Comparison of ENCODE assay signal across 40 cellular contexts in the genomic region with DNA sequence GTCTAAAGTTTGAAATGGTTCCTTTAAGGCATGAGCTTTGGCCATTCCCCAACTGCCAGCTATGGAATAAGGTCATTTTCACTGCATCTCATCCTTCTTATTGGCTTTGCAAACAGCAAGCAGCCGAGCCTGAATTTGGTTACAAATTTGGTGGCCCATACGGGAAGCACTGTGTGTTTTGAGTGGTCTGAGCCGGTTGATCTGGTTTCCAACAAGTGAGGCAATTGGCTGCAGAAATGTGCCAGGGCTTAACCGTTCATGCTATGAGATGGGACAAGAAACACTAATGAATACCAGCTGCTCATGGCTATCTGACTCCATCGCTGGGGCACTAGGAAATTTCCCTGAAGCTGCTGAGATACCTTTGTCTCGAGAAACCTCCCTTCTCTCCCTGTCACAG. TPM values are rescaled to one million over a fixed set of nuclear protein-coding genes. Genes with fewer than 3 reads are reported as not detected.
"Had no signal": no experiment of that assay in that cellular context is flagged by ENCODE, and none has a peak within 500 bp of the region (broad histone marks: within the 10 kb centered on the region; RNA-seq: fewer than 3 reads in every experiment).

No MANE protein-coding gene starts in this region.

- H3K4me3 ChIP-seq: adrenal gland, body of pancreas, cardiac muscle cell, colonic mucosa, esophagus squamous epithelium, gastroesophageal sphincter had no signal

- H3K27ac ChIP-seq: adrenal gland, body of pancreas, cardiac muscle cell, colonic mucosa, epithelial cell of prostate, esophagus squamous epithelium, foreskin keratinocyte, gastroesophageal sphincter, WERI-Rb-1 had no signal

- H3K4me3 Mint-ChIP-seq: activated B cell treated with CpG ODN at 0.5 μM for 24 hours; activated CD4-positive, alpha-beta memory T cell treated with anti-CD3 and anti-CD28 coated beads for 36 hours; activated CD4-positive, alpha-beta T cell treated with anti-CD3 and anti-CD28 coated beads, Interleukin-2, amount 10 ng/mL, durations not matched to agents 24 days and 14 days; activated CD8-positive, alpha-beta memory T cell treated with anti-CD3 and anti-CD28 coated beads, Interleukin-2, amount 10 ng/mL, durations not matched to agents 7 days and 5 days; activated CD8-positive, alpha-beta T cell treated with anti-CD3 and anti-CD28 coated beads, Interleukin-2, amount 10 ng/mL, durations not matched to agents 7 days and 5 days; activated naive CD4-positive, alpha-beta T cell treated with anti-CD3 and anti-CD28 coated beads for 36 hours; activated naive CD4-positive, alpha-beta T cell treated with anti-CD3 and anti-CD28 coated beads, Interleukin-2, amount 50 U/mL, for 24 hours; activated naive CD8-positive, alpha-beta T cell treated with anti-CD3 and anti-CD28 coated beads for 36 hours; activated naive CD8-positive, alpha-beta T cell treated with anti-CD3 and anti-CD28 coated beads, Interleukin-2, amount 50 U/mL, for 24 hours; activated T-helper 1 cell treated with anti-CD3 and anti-CD28 coated beads, Interleukin-12 subunit alpha, Interleukin-12 subunit beta, Interleukin-2, Interleukin-4 antibody, amounts not matched to agents 30 ng/mL and 10 ng/mL and 1 ng/mL, durations not matched to agents 14 hours and 24 hours and 36 hours; effector memory CD8-positive, alpha-beta T cell; T-helper 17 cell; T-helper 2 cell treated with Interferon-gamma antibody and Interleukin-4, amounts not matched to agents 5 μg/mL and 100 μg/mL, for 36 hours had no signal

- H3K4me1 ChIP-seq: adrenal gland, colonic mucosa, esophagus squamous epithelium, foreskin keratinocyte, gastroesophageal sphincter had no signal

- H3K27me3 Mint-ChIP-seq: activated CD4-positive, alpha-beta T cell treated with anti-CD3 and anti-CD28 coated beads, Interleukin-2, amount 10 ng/mL, durations not matched to agents 24 days and 14 days; activated CD8-positive, alpha-beta memory T cell treated with anti-CD3 and anti-CD28 coated beads, Interleukin-2, amount 10 ng/mL, durations not matched to agents 7 days and 5 days; activated naive CD8-positive, alpha-beta T cell treated with anti-CD3 and anti-CD28 coated beads for 36 hours had no signal

- H3K27me3 ChIP-seq: adrenal gland, body of pancreas, cardiac muscle cell, colonic mucosa, esophagus squamous epithelium, foreskin keratinocyte, gastroesophageal sphincter had no signal

- H3K9me3 ChIP-seq: adrenal gland, colonic mucosa had no signal

- ATAC-seq: activated CD4-positive, CD25-positive, alpha-beta regulatory T cell treated with anti-CD3 and anti-CD28 coated beads, Interleukin-2, amount 50 U/mL, for 24 hours; activated CD8-positive, alpha-beta memory T cell treated with anti-CD3 and anti-CD28 coated beads, Interleukin-2, amount 10 ng/mL, durations not matched to agents 7 days and 5 days; activated CD8-positive, alpha-beta T cell treated with anti-CD3 and anti-CD28 coated beads, Interleukin-2, amount 10 ng/mL, durations not matched to agents 7 days and 5 days; activated naive CD8-positive, alpha-beta T cell treated with anti-CD3 and anti-CD28 coated beads, Interleukin-2, amount 50 U/mL, for 24 hours; effector memory CD8-positive, alpha-beta T cell; foreskin keratinocyte; gastroesophageal sphincter; T-helper 17 cell had no signal

- H3K27ac Mint-ChIP-seq: activated B cell treated with CpG ODN at 0.5 μM for 24 hours; activated CD4-positive, alpha-beta memory T cell treated with anti-CD3 and anti-CD28 coated beads for 36 hours; activated CD4-positive, alpha-beta T cell treated with anti-CD3 and anti-CD28 coated beads, Interleukin-2, amount 10 ng/mL, durations not matched to agents 24 days and 14 days; activated CD8-positive, alpha-beta memory T cell treated with anti-CD3 and anti-CD28 coated beads, Interleukin-2, amount 10 ng/mL, durations not matched to agents 7 days and 5 days; activated CD8-positive, alpha-beta T cell treated with anti-CD3 and anti-CD28 coated beads, Interleukin-2, amount 10 ng/mL, durations not matched to agents 7 days and 5 days; activated naive CD4-positive, alpha-beta T cell treated with anti-CD3 and anti-CD28 coated beads for 36 hours; activated naive CD4-positive, alpha-beta T cell treated with anti-CD3 and anti-CD28 coated beads, Interleukin-2, amount 50 U/mL, for 24 hours; activated naive CD8-positive, alpha-beta T cell treated with anti-CD3 and anti-CD28 coated beads for 36 hours; activated naive CD8-positive, alpha-beta T cell treated with anti-CD3 and anti-CD28 coated beads, Interleukin-2, amount 50 U/mL, for 24 hours; activated T-helper 1 cell treated with anti-CD3 and anti-CD28 coated beads, Interleukin-12 subunit alpha, Interleukin-12 subunit beta, Interleukin-2, Interleukin-4 antibody, amounts not matched to agents 30 ng/mL and 10 ng/mL and 1 ng/mL, durations not matched to agents 14 hours and 24 hours and 36 hours; activated T-helper 2 cell treated with anti-CD3 and anti-CD28 coated beads, Interferon-gamma antibody, Interleukin-2, Interleukin-4, amounts not matched to agents 10 μg/mL and 5 μg/mL and 100 μg/mL, durations not matched to agents 14 hours and 24 hours and 36 hours; effector memory CD8-positive, alpha-beta T cell; T-helper 17 cell; T-helper 2 cell treated with Interferon-gamma antibody and Interleukin-4, amounts not matched to agents 5 μg/mL and 100 μg/mL, for 36 hours had no signal

- FAIRE-seq: endothelial cell of umbilical vein had no signal

- H3K4me1 Mint-ChIP-seq: activated CD4-positive, alpha-beta T cell treated with anti-CD3 and anti-CD28 coated beads, Interleukin-2, amount 10 ng/mL, durations not matched to agents 24 days and 14 days; activated naive CD4-positive, alpha-beta T cell treated with anti-CD3 and anti-CD28 coated beads, Interleukin-2, amount 50 U/mL, for 24 hours; activated naive CD8-positive, alpha-beta T cell treated with anti-CD3 and anti-CD28 coated beads for 36 hours; activated naive CD8-positive, alpha-beta T cell treated with anti-CD3 and anti-CD28 coated beads, Interleukin-2, amount 50 U/mL, for 24 hours; T-helper 17 cell had no signal

- DNase-seq: activated B cell treated with CpG ODN at 0.5 μM for 24 hours; activated CD4-positive, alpha-beta memory T cell treated with anti-CD3 and anti-CD28 coated beads for 36 hours; activated CD4-positive, alpha-beta T cell treated with anti-CD3 and anti-CD28 coated beads, Interleukin-2, amount 10 ng/mL, durations not matched to agents 24 days and 14 days; activated CD8-positive, alpha-beta memory T cell treated with anti-CD3 and anti-CD28 coated beads, Interleukin-2, amount 10 ng/mL, durations not matched to agents 7 days and 5 days; activated CD8-positive, alpha-beta memory T cell treated with anti-CD3 and anti-CD28 coated beads, Interleukin-2, amount 50 U/mL, for 4 hours; activated CD8-positive, alpha-beta T cell treated with anti-CD3 and anti-CD28 coated beads, Interleukin-2, amount 10 ng/mL, durations not matched to agents 7 days and 5 days; activated effector memory CD4-positive, alpha-beta T cell treated with anti-CD3 and anti-CD28 coated beads, Interleukin-2, amount 50 U/mL, for 16 hours; activated naive CD4-positive, alpha-beta T cell treated with anti-CD3 and anti-CD28 coated beads for 36 hours; activated naive CD8-positive, alpha-beta T cell treated with anti-CD3 and anti-CD28 coated beads for 36 hours; activated naive CD8-positive, alpha-beta T cell treated with anti-CD3 and anti-CD28 coated beads, Interleukin-2, amount 50 U/mL, for 24 hours; activated T-cell treated with anti-CD3 and anti-CD28 coated beads, Interleukin-2, amount 50 U/mL, for 1 hour; activated T-cell treated with anti-CD3 and anti-CD28 coated beads, Interleukin-2, amount 50 U/mL, for 48 hours; adrenal gland; amygdala; aorta; central memory CD4-positive, alpha-beta T cell; cerebellar nuclear complex; colonic mucosa; dermis blood vessel endothelial cell; effector CD4-positive, alpha-beta T cell; effector memory CD8-positive, alpha-beta T cell; esophagus squamous epithelium; foreskin keratinocyte; T-helper 1 cell; T-helper 17 cell; T1000; WERI-Rb-1 had no signal

- H3K36me3 Mint-ChIP-seq: activated naive CD8-positive, alpha-beta T cell treated with anti-CD3 and anti-CD28 coated beads for 36 hours had no signal

- H3K36me3 ChIP-seq: adrenal gland, cardiac muscle cell, colonic mucosa, esophagus squamous epithelium, gastroesophageal sphincter, WERI-Rb-1 had no signal

RNA-seq across cellular contexts. Expression of gene EDDM3A, which starts 9.3 kb away (rescaled TPM):
- total RNA-seq: activated B cell treated with CpG ODN at 0.5 μM for 24 hours; activated CD4-positive, alpha-beta memory T cell treated with anti-CD3 and anti-CD28 coated beads for 36 hours; activated CD4-positive, alpha-beta T cell treated with anti-CD3 and anti-CD28 coated beads, Interleukin-2, amount 10 ng/mL, durations not matched to agents 24 days and 14 days; activated CD8-positive, alpha-beta memory T cell treated with anti-CD3 and anti-CD28 coated beads for 36 hours; activated CD8-positive, alpha-beta memory T cell treated with anti-CD3 and anti-CD28 coated beads, Interleukin-2, amount 10 ng/mL, durations not matched to agents 7 days and 5 days; activated CD8-positive, alpha-beta T cell treated with anti-CD3 and anti-CD28 coated beads, Interleukin-2, amount 10 ng/mL, durations not matched to agents 7 days and 5 days; activated naive CD4-positive, alpha-beta T cell treated with anti-CD3 and anti-CD28 coated beads for 36 hours; activated naive CD8-positive, alpha-beta T cell treated with anti-CD3 and anti-CD28 coated beads for 36 hours; activated T-helper 1 cell treated with anti-CD3 and anti-CD28 coated beads, Interleukin-12 subunit alpha, Interleukin-12 subunit beta, Interleukin-2, Interleukin-4 antibody, amounts not matched to agents 30 ng/mL and 10 ng/mL and 1 ng/mL, durations not matched to agents 14 hours and 24 hours and 36 hours; activated T-helper 2 cell treated with anti-CD3 and anti-CD28 coated beads, Interferon-gamma antibody, Interleukin-2, Interleukin-4, amounts not matched to agents 10 μg/mL and 5 μg/mL and 100 μg/mL, durations not matched to agents 14 hours and 24 hours and 36 hours; adrenal gland; aorta; body of pancreas; cardiac muscle cell; colonic mucosa; dermis blood vessel endothelial cell; endothelial cell of umbilical vein; esophagus squamous epithelium; foreskin keratinocyte; gastroesophageal sphincter; glomerular endothelial cell; T-helper 17 cell had no signal
- polyA plus RNA-seq: adrenal gland, aorta, endothelial cell of umbilical vein, esophagus, foreskin keratinocyte had no signal

RNA-seq across cellular contexts. Expression of gene EDDM3B, which starts 13.2 kb away (rescaled TPM):
- total RNA-seq: activated B cell treated with CpG ODN at 0.5 μM for 24 hours; activated CD4-positive, alpha-beta memory T cell treated with anti-CD3 and anti-CD28 coated beads for 36 hours; activated CD4-positive, alpha-beta T cell treated with anti-CD3 and anti-CD28 coated beads, Interleukin-2, amount 10 ng/mL, durations not matched to agents 24 days and 14 days; activated CD8-positive, alpha-beta memory T cell treated with anti-CD3 and anti-CD28 coated beads for 36 hours; activated CD8-positive, alpha-beta memory T cell treated with anti-CD3 and anti-CD28 coated beads, Interleukin-2, amount 10 ng/mL, durations not matched to agents 7 days and 5 days; activated CD8-positive, alpha-beta T cell treated with anti-CD3 and anti-CD28 coated beads, Interleukin-2, amount 10 ng/mL, durations not matched to agents 7 days and 5 days; activated naive CD4-positive, alpha-beta T cell treated with anti-CD3 and anti-CD28 coated beads for 36 hours; activated naive CD8-positive, alpha-beta T cell treated with anti-CD3 and anti-CD28 coated beads for 36 hours; activated T-helper 1 cell treated with anti-CD3 and anti-CD28 coated beads, Interleukin-12 subunit alpha, Interleukin-12 subunit beta, Interleukin-2, Interleukin-4 antibody, amounts not matched to agents 30 ng/mL and 10 ng/mL and 1 ng/mL, durations not matched to agents 14 hours and 24 hours and 36 hours; activated T-helper 2 cell treated with anti-CD3 and anti-CD28 coated beads, Interferon-gamma antibody, Interleukin-2, Interleukin-4, amounts not matched to agents 10 μg/mL and 5 μg/mL and 100 μg/mL, durations not matched to agents 14 hours and 24 hours and 36 hours; adrenal gland; aorta; body of pancreas; cardiac muscle cell; colonic mucosa; dermis blood vessel endothelial cell; endothelial cell of umbilical vein; esophagus squamous epithelium; foreskin keratinocyte; gastroesophageal sphincter; glomerular endothelial cell; T-helper 17 cell had no signal
- polyA plus RNA-seq: adrenal gland, aorta, endothelial cell of umbilical vein, esophagus, foreskin keratinocyte had no signal

RNA-seq across cellular contexts. Expression of gene RNASE6, which starts 26.0 kb away (rescaled TPM):
- total RNA-seq: cardiac muscle cell, foreskin keratinocyte had no signal
- polyA plus RNA-seq: foreskin keratinocyte had no signal

RNA-seq across cellular contexts. Expression of gene RNASE1, which starts 47.6 kb away (rescaled TPM):
- total RNA-seq: activated B cell treated with CpG ODN at 0.5 μM for 24 hours; activated CD4-positive, alpha-beta memory T cell treated with anti-CD3 and anti-CD28 coated beads for 36 hours; activated CD4-positive, alpha-beta T cell treated with anti-CD3 and anti-CD28 coated beads, Interleukin-2, amount 10 ng/mL, durations not matched to agents 24 days and 14 days; activated CD8-positive, alpha-beta memory T cell treated with anti-CD3 and anti-CD28 coated beads for 36 hours; activated CD8-positive, alpha-beta memory T cell treated with anti-CD3 and anti-CD28 coated beads, Interleukin-2, amount 10 ng/mL, durations not matched to agents 7 days and 5 days; activated CD8-positive, alpha-beta T cell treated with anti-CD3 and anti-CD28 coated beads, Interleukin-2, amount 10 ng/mL, durations not matched to agents 7 days and 5 days; activated naive CD4-positive, alpha-beta T cell treated with anti-CD3 and anti-CD28 coated beads for 36 hours; activated naive CD8-positive, alpha-beta T cell treated with anti-CD3 and anti-CD28 coated beads for 36 hours; activated T-helper 1 cell treated with anti-CD3 and anti-CD28 coated beads, Interleukin-12 subunit alpha, Interleukin-12 subunit beta, Interleukin-2, Interleukin-4 antibody, amounts not matched to agents 30 ng/mL and 10 ng/mL and 1 ng/mL, durations not matched to agents 14 hours and 24 hours and 36 hours; activated T-helper 2 cell treated with anti-CD3 and anti-CD28 coated beads, Interferon-gamma antibody, Interleukin-2, Interleukin-4, amounts not matched to agents 10 μg/mL and 5 μg/mL and 100 μg/mL, durations not matched to agents 14 hours and 24 hours and 36 hours; foreskin keratinocyte; T-helper 17 cell had no signal
- polyA plus RNA-seq: foreskin keratinocyte had no signal
